Comparison of ENCODE assay signal across 26 cellular contexts in the genomic region with DNA sequence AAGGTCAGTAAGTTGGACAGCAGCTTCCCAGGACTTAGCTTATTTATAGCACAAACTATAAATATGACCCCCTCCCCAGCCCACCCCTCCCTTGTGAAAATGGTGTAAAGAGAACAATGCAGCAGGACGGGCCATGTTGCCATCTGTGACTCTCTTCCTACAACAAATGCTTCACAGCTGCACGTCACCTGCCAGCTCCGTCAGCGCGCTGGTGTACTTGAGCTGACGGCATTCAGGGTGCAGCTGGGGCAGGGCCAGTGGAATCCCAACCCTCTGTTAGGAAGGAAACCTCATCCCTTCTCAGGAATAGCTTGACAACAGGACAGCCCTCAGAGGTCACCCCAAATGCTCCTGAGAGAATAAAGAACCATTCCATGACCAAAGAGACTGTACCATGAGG.
DNase-seq lines count a peak whose midpoint lies in the region; ATAC-seq and TF ChIP-seq lines count a peak whose summit lies in the region.
"Had no signal": no experiment of that assay in that cellular context is flagged by ENCODE, and none has a peak within 500 bp of the region (broad histone marks: within the 10 kb centered on the region; RNA-seq: fewer than 3 reads in every experiment).

No MANE protein-coding gene starts in this region.

- peaks cover 0 to 6% (median 0%) of the 10 kb centered on the region in 12 donors for H3K9me3 ChIP-seq in heart left ventricle
- H3K9me3 ChIP-seq in upper lobe of right lung = no peaks in the 10 kb centered on the region
- no peaks in the 10 kb centered on the region for H3K9me3 ChIP-seq in right lobe of liver
- H3K9me3 ChIP-seq: left lung, testis had no signal

- TF ChIP-seq CTCF in heart left ventricle (IDR thresholded peaks at IDR 0.05) = no peak
- no peak for TF ChIP-seq CTCF in upper lobe of right lung (IDR thresholded peaks at IDR 0.05)
- TF ChIP-seq CTCF in right lobe of liver (IDR thresholded peaks at IDR 0.05) = no peak

- peak in 3 of 5 donors; percentile 50 to 72 (median 70) for DNase-seq in heart left ventricle
- DNase-seq in left cardiac atrium = no peak
- peak; percentile 43 for DNase-seq in NCI-H524 treated with DMSO at 0.1 percent for 48 hours (lab: John Stamatoyannopoulos, UW)
- DNase-seq in left ventricle myocardium superior = peak; percentile 48
- DNase-seq in upper lobe of right lung = no peak
- no peak for DNase-seq in stimulated activated CD4-positive, alpha-beta T cell treated with anti-CD3 and anti-CD28 coated beads, Interleukin-4, amount 100 ng/mL, for 1 hour
- no peak for DNase-seq in NK-92 treated with Interleukin-12 subunit alpha and Interleukin-12 subunit beta, amount 100 ng/mL, for 24 hours (lab: John Stamatoyannopoulos, UW)
- DNase-seq in right lobe of liver = no peak
- DNase-seq: activated CD4-positive, alpha-beta T cell treated with anti-CD3 and anti-CD28 coated beads for 1 hour; activated naive CD4-positive, alpha-beta T cell treated with Interleukin-2 at 50 U/mL for 16 hours; activated T-cell treated with anti-CD3 and anti-CD28 coated beads, Interleukin-2, amount 50 U/mL, for 48 hours; amygdala; caudate nucleus; dermis blood vessel endothelial cell; H7; IMR-90; left lung; midbrain; NCI-H1092 treated with DMSO at 0.1 percent for 48 hours; NCI-H446 treated with DMSO at 0.1 percent for 48 hours; stimulated activated CD4-positive, alpha-beta T cell treated with anti-CD3 and anti-CD28 coated beads, Interleukin-1b, Interleukin-23, amount 100 ng/mL, for 48 hours; stimulated activated naive B cell treated with anti-CD40 and anti-IgM and Interleukin-4, amounts not matched to agents 10 μg/mL and 1 μg/mL and 100 μg/mL, for 72 hours; T-cell; testis had no signal

- ATAC-seq in heart left ventricle (peak; percentile 25 to 87 (median 82)), left cardiac atrium (no peak), left ventricle myocardium superior (peak; percentile 80), upper lobe of right lung (peak; percentile 29), right lobe of liver (no peak)
- ATAC-seq: left lung; stimulated activated naive B cell treated with anti-CD40 and anti-IgM and Interleukin-4, amounts not matched to agents 10 μg/mL and 1 μg/mL and 100 μg/mL, for 72 hours; T-cell had no signal

- H3K4me3 ChIP-seq in heart left ventricle (no peak overlapping the region), upper lobe of right lung (no peak overlapping the region), right lobe of liver (no peak overlapping the region)
- H3K4me3 ChIP-seq: left lung, skin epidermis, testis had no signal

- TF ChIP-seq POLR2A in heart left ventricle (IDR thresholded peaks at IDR 0.05) = no peak
- no peak for TF ChIP-seq POLR2A in right lobe of liver (IDR thresholded peaks at IDR 0.05)

- H3K4me1 ChIP-seq in heart left ventricle (peaks cover 0 to 6% (median 0%) of the 10 kb centered on the region in 12 donors), upper lobe of right lung (no peaks in the 10 kb centered on the region), right lobe of liver (peaks cover 0 to 17% (median 8%) of the 10 kb centered on the region in 4 donors)
- H3K4me1 ChIP-seq: left lung, testis had no signal

- intact Hi-C loops in heart left ventricle (cut with DNase I) (no loop called here), left cardiac atrium (cut with DNase I) (no loop called here), left ventricle myocardium superior (cut with micrococcal nuclease) (no loop called here), upper lobe of right lung (cut with DNase I) (no loop called here), right lobe of liver (cut with DNase I) (no loop called here)

- H3K27ac ChIP-seq in heart left ventricle (peak overlapping the region in 1 of 12 donors; percentile 31), upper lobe of right lung (no peak overlapping the region), right lobe of liver (no peak overlapping the region)
- H3K27ac ChIP-seq: C4-2B, left lung, skin epidermis, testis had no signal

- no peaks in the 10 kb centered on the region for H3K27me3 ChIP-seq in heart left ventricle
- no peaks in the 10 kb centered on the region for H3K27me3 ChIP-seq in upper lobe of right lung
- no peaks in the 10 kb centered on the region for H3K27me3 ChIP-seq in right lobe of liver
- H3K27me3 ChIP-seq: left lung, testis had no signal

- WGBS in heart left ventricle, 4 donors = 31 to 55% (median 43%) methylated on average over 6 of the region's 6 CpGs; no CpG with 5 or more reads in 1 of the 4 donors
- no CpG with 5 or more reads among the region's 6 CpGs for WGBS in right lobe of liver (ENCODE audit: insufficient coverage, low coverage, low lambda C conversion rate, missing lambda C conversion rate)

- H3K36me3 ChIP-seq in heart left ventricle (no peaks in the 10 kb centered on the region), upper lobe of right lung (no peaks in the 10 kb centered on the region), right lobe of liver (no peaks in the 10 kb centered on the region)
- H3K36me3 ChIP-seq: left lung had no signal

Comparison
In these comparisons a context has a peak if more than half of its experiments do, and no peak if none do; other contexts are left out.
1. ATAC-seq: peak in heart left ventricle (4 of 4), left ventricle myocardium superior (single experiment) and upper lobe of right lung (single experiment); none in left cardiac atrium (0 of 2) and right lobe of liver (0 of 4).
2. DNase-seq: peak in heart left ventricle (3 of 5), NCI-H524 treated with DMSO at 0.1 percent for 48 hours (single experiment) and left ventricle myocardium superior (single experiment); none in left cardiac atrium (single experiment), upper lobe of right lung (single experiment), stimulated activated CD4-positive, alpha-beta T cell treated with anti-CD3 and anti-CD28 coated beads, Interleukin-4, amount 100 ng/mL, for 1 hour (single experiment), NK-92 treated with Interleukin-12 subunit alpha and Interleukin-12 subunit beta, amount 100 ng/mL, for 24 hours (single experiment) and right lobe of liver (0 of 3).